20 cellular contexts compared by ENCODE assay signal in genomic region chr6:44415424-44415823, GRCh38. TPM values are rescaled to one million over a fixed set of nuclear protein-coding genes. Genes with fewer than 3 reads are reported as not detected.
DNase-seq lines count a peak whose midpoint lies in the region; ATAC-seq and TF ChIP-seq lines count a peak whose summit lies in the region.
"Had no signal": no experiment of that assay in that cellular context is flagged by ENCODE, and none has a peak within 500 bp of the region (broad histone marks: within the 10 kb centered on the region; RNA-seq: fewer than 3 reads in every experiment).

No MANE protein-coding gene starts in this region.

- in situ Hi-C loops in gastrocnemius medialis (cut with MboI; ENCODE audit: low sequenced_read_pairs in 4 of 4): no loop called here

- H3K9me3 Mint-ChIP-seq in WTC11: peaks cover 4% of the 10 kb centered on the region; the same call in 1 of the 2 replicates

- H3K4me3 ChIP-seq in GM12865 (ENCODE audit: low read depth, low read length): no peak overlapping the region
- no peak overlapping the region for H3K4me3 ChIP-seq in gastrocnemius medialis
- H3K4me3 ChIP-seq: esophagus muscularis mucosa, sigmoid colon, thyroid gland had no signal

- peaks cover 25 to 26% of the 10 kb centered on the region in 2 donors for H3K4me1 ChIP-seq in gastrocnemius medialis
- H3K4me1 ChIP-seq: thyroid gland had no signal

- no peaks in the 10 kb centered on the region for H3K27me3 ChIP-seq in gastrocnemius medialis
- H3K27me3 ChIP-seq: esophagus muscularis mucosa, sigmoid colon, thyroid gland had no signal

- ATAC-seq in gastrocnemius medialis (peak; percentile 47 to 80), HG02571 (IDR thresholded peaks at IDR 0.05; ENCODE audit: unreplicated experiment) (no peak), WTC11 (no peak)

- H3K27ac ChIP-seq in gastrocnemius medialis: peak overlapping the region in 3 of 4 donors; percentile 27 to 59 (median 42)
- H3K27ac ChIP-seq: esophagus muscularis mucosa, HL-60, KMS-11, thyroid gland had no signal

- no peaks in the 10 kb centered on the region for H3K4me1 Mint-ChIP-seq in WTC11

- TF ChIP-seq CTCF in GM12865 (IDR thresholded peaks at IDR 0.05; ENCODE audit: insufficient read depth, low read depth, low read length, missing control alignments): no peak
- TF ChIP-seq CTCF in gastrocnemius medialis (IDR thresholded peaks at IDR 0.05 in 4 of 5, conservative IDR thresholded peaks at IDR 0.05 in 1 of 5): no peak
- no peak for TF ChIP-seq CTCF in WTC11 (IDR thresholded peaks at IDR 0.05)
- no peak for TF ChIP-seq CTCF in GM20000 (IDR thresholded peaks at IDR 0.05; ENCODE audit: extremely low read depth, missing control alignments)

- no peak overlapping the region for H3K4me3 Mint-ChIP-seq in WTC11

- CTCF ChIA-PET in WTC11 (lab: Charles Lee): no interaction called here

- peaks cover 50% of the 10 kb centered on the region for H3K36me3 Mint-ChIP-seq in WTC11

- intact Hi-C loops in gastrocnemius medialis (cut with DNase I; ENCODE audit: low total_unique reads): no loop called here

- no peaks in the 10 kb centered on the region for H3K27me3 Mint-ChIP-seq in WTC11 (ENCODE audit: low read depth)

- DNase-seq in GM12865 (ENCODE audit: low read depth) (peak; percentile 14), NAMALWA (ENCODE audit: low spot score) (peak; percentile 16), glomerular visceral epithelial cell (ENCODE audit: extremely low spot score) (peak; percentile 5), gastrocnemius medialis (peak in 1 of 2 donors; percentile 44), WTC11 (ENCODE audit: low spot score) (no peak), GM20000 (ENCODE audit: low spot score) (no peak)
- no peak for DNase-seq in stimulated activated CD8-positive, alpha-beta memory T cell treated with anti-CD3 and anti-CD28 coated beads, Interleukin-4, amount 100 ng/mL, for 48 hours
- DNase-seq: activated gamma-delta T cell treated with Interleukin-2 at 50 U/mL for 16 hours, aorta, DMS153, head of caudate nucleus, NCI-H1105, NCI-H774, occipital lobe, sigmoid colon, thyroid gland had no signal

- no peak overlapping the region for H3K27ac Mint-ChIP-seq in WTC11

- no peaks in the 10 kb centered on the region for H3K9me3 ChIP-seq in gastrocnemius medialis
- H3K9me3 ChIP-seq: esophagus muscularis mucosa, sigmoid colon, thyroid gland had no signal

- H3K36me3 ChIP-seq in gastrocnemius medialis: peaks cover 0 to 25% of the 10 kb centered on the region in 2 donors

- no peak for TF ChIP-seq POLR2A in gastrocnemius medialis (IDR thresholded peaks at IDR 0.05)

- POLR2A ChIA-PET in WTC11 (lab: Charles Lee): no interaction called here

TF ChIP-seq in WTC11, 78 proteins besides CTCF, POLR2A, EP300 and RAD21 (continues in another document):
- no peak for TF ChIP-seq OVOL2 (CRISPR knock-in tag; IDR thresholded peaks at IDR 0.05; ENCODE audit: borderline replicate concordance)
- no peak for TF ChIP-seq ZNF138 (CRISPR knock-in tag; conservative IDR thresholded peaks at IDR 0.05)
- no peak for TF ChIP-seq PRRX2 (CRISPR knock-in tag; IDR thresholded peaks at IDR 0.05)
- no peak for TF ChIP-seq NFYB (CRISPR knock-in tag; conservative IDR thresholded peaks at IDR 0.05; ENCODE audit: low read depth)
- TF ChIP-seq MAX (CRISPR knock-in tag; IDR thresholded peaks at IDR 0.05): no peak
- TF ChIP-seq ZBTB43 (CRISPR knock-in tag; IDR thresholded peaks at IDR 0.05): no peak
- TF ChIP-seq PREB (CRISPR knock-in tag; IDR thresholded peaks at IDR 0.05; ENCODE audit: borderline replicate concordance): no peak
- TF ChIP-seq ATF6 (CRISPR knock-in tag; IDR thresholded peaks at IDR 0.05): no peak
- no peak for TF ChIP-seq AFF4 (CRISPR knock-in tag; IDR thresholded peaks at IDR 0.05; ENCODE audit: borderline replicate concordance)
- TF ChIP-seq E2F1 (CRISPR knock-in tag; IDR thresholded peaks at IDR 0.05): no peak
- no peak for TF ChIP-seq MYBL2 (CRISPR knock-in tag; IDR thresholded peaks at IDR 0.05)

RNA-seq across cellular contexts. Expression of gene CDC5L, which starts 27.9 kb away (rescaled TPM):
- total RNA-seq in gastrocnemius medialis: 10 to 100 TPM; 26.3 to 30.3 (median 27.7) TPM
- 23.5 to 24.6 TPM (median 24.0 TPM) in 3 replicates for total RNA-seq in WTC11 (2021)

Comparison
In these comparisons a context has a peak if more than half of its experiments do, and no peak if none do; other contexts are left out.
1. DNase-seq: peak in GM12865 (single experiment), NAMALWA (single experiment) and glomerular visceral epithelial cell (single experiment); none in WTC11 (single experiment), stimulated activated CD8-positive, alpha-beta memory T cell treated with anti-CD3 and anti-CD28 coated beads, Interleukin-4, amount 100 ng/mL, for 48 hours (single experiment) and GM20000 (single experiment).
2. ATAC-seq: peak in gastrocnemius medialis (2 of 2); none in HG02571 (single experiment) and WTC11 (single experiment).